ENCODE assay signal across 15 cellular contexts in genomic region chr2:45816273-45816672, GRCh38.
DNase-seq lines count a peak whose midpoint lies in the region; ATAC-seq and TF ChIP-seq lines count a peak whose summit lies in the region.
"Had no signal": no experiment of that assay in that cellular context is flagged by ENCODE, and none has a peak within 500 bp of the region (broad histone marks: within the 10 kb centered on the region; RNA-seq: fewer than 3 reads in every experiment).

No MANE protein-coding gene starts in this region.

- no peak overlapping the region for H2AFZ ChIP-seq in GM23248

- ATAC-seq in right lobe of liver (peak; percentile 83 to 88 (median 88)), HG03175 (IDR thresholded peaks at IDR 0.05; ENCODE audit: unreplicated experiment) (no peak), HG03025 (IDR thresholded peaks at IDR 0.05; ENCODE audit: low FRiP score, unreplicated experiment) (no peak)
- no peak for ATAC-seq in CD4-positive, alpha-beta T cell (ENCODE audit: poor library complexity)
- ATAC-seq: activated naive CD4-positive, alpha-beta T cell treated with anti-CD3 and anti-CD28 coated beads, Interleukin-2, amount 50 U/mL, for 72 hours had no signal

- POLR2A ChIA-PET in CD4-positive, alpha-beta T cell (lab: Charles Lee), result no interaction called here

- H3K4me1 Mint-ChIP-seq in CD4-positive, alpha-beta T cell (ENCODE audit: low read depth), result no peaks in the 10 kb centered on the region

- no peak for TF ChIP-seq POLR2A in right lobe of liver (IDR thresholded peaks at IDR 0.05)

- H3K9me3 ChIP-seq in GM23248 (ENCODE audit: low read depth) (no peaks in the 10 kb centered on the region), right lobe of liver (no peaks in the 10 kb centered on the region)
- H3K9me3 ChIP-seq in CD4-positive, alpha-beta T cell (ENCODE audit: control insufficient read depth, low read length), result no peaks in the 10 kb centered on the region
- H3K9me3 ChIP-seq: testis had no signal

- no peak overlapping the region for H3K4me3 Mint-ChIP-seq in CD4-positive, alpha-beta T cell
- H3K4me3 Mint-ChIP-seq: CD8-positive, alpha-beta memory T cell; neural crest cell had no signal

- 8 to 22% methylated on average over 2 of the region's 2 CpGs for WGBS in GM23248 (ENCODE audit: low coverage in 1 of 2, low lambda C conversion rate in 2 of 2, missing lambda C conversion rate in 2 of 2), 2 experiments
- WGBS in right lobe of liver (ENCODE audit: insufficient coverage, low coverage, low lambda C conversion rate, missing lambda C conversion rate), result 29% methylated on average over 2 of the region's 2 CpGs

- H3K27me3 ChIP-seq in GM23248 (replicated peaks; ENCODE audit: insufficient read depth) (no peaks in the 10 kb centered on the region), right lobe of liver (no peaks in the 10 kb centered on the region)
- H3K27me3 ChIP-seq in CD4-positive, alpha-beta T cell (ENCODE audit: control insufficient read depth, insufficient read depth, low read length), result no peaks in the 10 kb centered on the region
- H3K27me3 ChIP-seq: testis had no signal

- peaks cover 8% of the 10 kb centered on the region; the same call in 1 of the 2 replicates for H4K20me1 ChIP-seq in GM23248 (ENCODE audit: insufficient read depth)

- H3F3A ChIP-seq in GM23248 (ENCODE audit: insufficient read depth), result peaks cover 8% of the 10 kb centered on the region; the same call in 1 of the 2 replicates

- no peak overlapping the region; the same call in 1 of the 2 replicates for H3K9ac ChIP-seq in GM23248

- intact Hi-C loops in right lobe of liver (cut with DNase I), result no loop called here
- intact Hi-C loops in CD4-positive, alpha-beta T cell (cut with DNase I, micrococcal nuclease), result no loop called here

- H3K27ac Mint-ChIP-seq in CD4-positive, alpha-beta T cell, result no peak overlapping the region
- H3K27ac Mint-ChIP-seq: activated naive CD4-positive, alpha-beta T cell treated with anti-CD3 and anti-CD28 coated beads, Interleukin-2, amount 50 U/mL, for 72 hours; CD8-positive, alpha-beta memory T cell had no signal

- H3K36me3 Mint-ChIP-seq in CD4-positive, alpha-beta T cell (ENCODE audit: low read depth), result no peaks in the 10 kb centered on the region
- H3K36me3 Mint-ChIP-seq: activated naive CD4-positive, alpha-beta T cell treated with anti-CD3 and anti-CD28 coated beads, Interleukin-2, amount 50 U/mL, for 72 hours had no signal

- 0 out of 2 replicates have a peak overlapping the region, but pooled peaks have one; percentile 26 for H3K27ac ChIP-seq in GM23248
- no peak overlapping the region for H3K27ac ChIP-seq in right lobe of liver
- no peak overlapping the region for H3K27ac ChIP-seq in CD4-positive, alpha-beta T cell (ENCODE audit: low read depth, low read length)
- H3K27ac ChIP-seq: testis had no signal

- H3K4me3 ChIP-seq in GM23248 (no peak overlapping the region), right lobe of liver (no peak overlapping the region)
- H3K4me3 ChIP-seq: lung, testis had no signal

- H3K9me3 Mint-ChIP-seq in CD4-positive, alpha-beta T cell, result no peaks in the 10 kb centered on the region
- H3K9me3 Mint-ChIP-seq: activated naive CD4-positive, alpha-beta T cell treated with anti-CD3 and anti-CD28 coated beads, Interleukin-2, amount 50 U/mL, for 72 hours; CD8-positive, alpha-beta memory T cell; neural crest cell had no signal

- no peaks in the 10 kb centered on the region for H3K9me2 ChIP-seq in GM23248 (ENCODE audit: insufficient read depth)

- H3K36me3 ChIP-seq in GM23248 (ENCODE audit: low read depth), result no peaks in the 10 kb centered on the region
- H3K36me3 ChIP-seq in right lobe of liver, result no peaks in the 10 kb centered on the region

- H3K4me2 ChIP-seq in GM23248 (ENCODE audit: unreplicated experiment), result peak overlapping the region; percentile 32

- in situ Hi-C loops in GM23248 (cut with MboI), result no loop called here

- peaks cover 53% of the 10 kb centered on the region for H3K79me2 ChIP-seq in GM23248 (ENCODE audit: insufficient read depth)

- H3K27me3 Mint-ChIP-seq in CD4-positive, alpha-beta T cell, result no peaks in the 10 kb centered on the region
- H3K27me3 Mint-ChIP-seq: CD8-positive, alpha-beta memory T cell had no signal

- DNase-seq in GM23248 (peak; percentile 63), astrocyte of the hippocampus (ENCODE audit: low read depth, low spot score) (peak; percentile 13), right lobe of liver (peak in 2 of 3 donors; percentile 51 to 84), stromal cell of bone marrow (ENCODE audit: low read depth) (peak; percentile 27), NCI-H748 treated with DMSO at 0.1 percent for 48 hours (lab: John Stamatoyannopoulos, UW) (no peak)
- DNase-seq in CD4-positive, alpha-beta T cell, result no peak
- DNase-seq: CD8-positive, alpha-beta memory T cell; cerebellar nuclear complex; MV-4-11; testis had no signal

- peaks cover 18% of the 10 kb centered on the region for H3K4me1 ChIP-seq in GM23248 (ENCODE audit: insufficient read depth)
- H3K4me1 ChIP-seq in right lobe of liver, result peaks cover 0 to 12% (median under 1%) of the 10 kb centered on the region in 4 donors

- no peak for TF ChIP-seq CTCF in right lobe of liver (IDR thresholded peaks at IDR 0.05)
- TF ChIP-seq CTCF in CD4-positive, alpha-beta T cell (IDR thresholded peaks at IDR 0.05), result no peak

- CTCF ChIA-PET in CD4-positive, alpha-beta T cell (lab: Charles Lee), result no interaction called here

Comparison
In these comparisons a context has a peak if more than half of its experiments do, and no peak if none do; other contexts are left out.
1. DNase-seq: peak in GM23248 (single experiment), astrocyte of the hippocampus (single experiment), right lobe of liver (2 of 3) and stromal cell of bone marrow (single experiment); none in CD4-positive, alpha-beta T cell (0 of 10) and NCI-H748 treated with DMSO at 0.1 percent for 48 hours (single experiment).
2. ATAC-seq: peak in right lobe of liver (4 of 4); none in HG03175 (single experiment), CD4-positive, alpha-beta T cell (single experiment) and HG03025 (single experiment).